Comparison of ENCODE assay signal across 1 cellular context in genomic region chr18:46302866-46303485, GRCh38.
TF ChIP-seq lines count a peak whose summit lies in the region.

No MANE protein-coding gene starts in this region.

TF ChIP-seq in H1, 55 proteins besides CTCF, POLR2A, EP300 and RAD21:
- TF ChIP-seq SIN3A (conservative IDR thresholded peaks at IDR 0.05 in 1 of 2, IDR thresholded peaks at IDR 0.05 in 1 of 2; ENCODE audit: low read depth in 1 of 2, low read length in 2 of 2), result no peak
- TF ChIP-seq FOSL1 (IDR thresholded peaks at IDR 0.05; ENCODE audit: insufficient read depth, low read depth, low read length), result no peak
- no peak for TF ChIP-seq USF2 (IDR thresholded peaks at IDR 0.05; ENCODE audit: low read length)
